ENCODE assay signal across 1 cellular context in genomic region chr6:37221585-37222124, GRCh38.
A peak's percentile ranks its signal among the peaks of the same experiment; 100 is the strongest.
TF ChIP-seq lines count a peak whose summit lies in the region.

No MANE protein-coding gene starts in this region.

TF ChIP-seq in HepG2, 621 proteins besides CTCF, POLR2A, EP300 and RAD21 (continued from another document):
- TF ChIP-seq BCLAF1 (IDR thresholded peaks at IDR 0.05) (no peak), ZFX (CRISPR knock-in tag; IDR thresholded peaks at IDR 0.05; ENCODE audit: low read depth) (no peak), ZNF451 (CRISPR knock-in tag; IDR thresholded peaks at IDR 0.05) (no peak), MBD4 (IDR thresholded peaks at IDR 0.05; ENCODE audit: borderline replicate concordance, low read length) (no peak), DRAP1 (CRISPR knock-in tag; IDR thresholded peaks at IDR 0.05) (no peak; the same call in 1 of the 2 replicates), ARID2 (CRISPR knock-in tag; IDR thresholded peaks at IDR 0.05; ENCODE audit: borderline replicate concordance) (no peak), ZBTB3 (CRISPR knock-in tag; IDR thresholded peaks at IDR 0.05; ENCODE audit: borderline replicate concordance, low read depth) (no peak), KLF11 (CRISPR knock-in tag; IDR thresholded peaks at IDR 0.05) (no peak), KLF9 (CRISPR knock-in tag; IDR thresholded peaks at IDR 0.05; ENCODE audit: low read depth) (no peak), POGK (CRISPR knock-in tag; conservative IDR thresholded peaks at IDR 0.05) (no peak), SKI (IDR thresholded peaks at IDR 0.05; ENCODE audit: partially characterized antibody) (no peak), ZNF530 (CRISPR knock-in tag; IDR thresholded peaks at IDR 0.05; ENCODE audit: low read depth) (no peak), KLF15 (CRISPR knock-in tag; IDR thresholded peaks at IDR 0.05; ENCODE audit: borderline replicate concordance) (no peak), FUBP1 (CRISPR knock-in tag; IDR thresholded peaks at IDR 0.05; ENCODE audit: borderline replicate concordance) (0 out of 2 replicates have a peak, but pooled peaks have one; percentile 79), RFXAP (CRISPR knock-in tag; IDR thresholded peaks at IDR 0.05; ENCODE audit: borderline replicate concordance) (peak; percentile 31; the same call in 1 of the 2 replicates), REL (CRISPR knock-in tag; conservative IDR thresholded peaks at IDR 0.05) (no peak), ZNF207 (IDR thresholded peaks at IDR 0.05; ENCODE audit: borderline replicate concordance) (no peak), ZBTB37 (CRISPR knock-in tag; IDR thresholded peaks at IDR 0.05) (no peak), ZNF468 (CRISPR knock-in tag; IDR thresholded peaks at IDR 0.05) (no peak)
